ENCODE assay signal across 2 cellular contexts in the genomic region with DNA sequence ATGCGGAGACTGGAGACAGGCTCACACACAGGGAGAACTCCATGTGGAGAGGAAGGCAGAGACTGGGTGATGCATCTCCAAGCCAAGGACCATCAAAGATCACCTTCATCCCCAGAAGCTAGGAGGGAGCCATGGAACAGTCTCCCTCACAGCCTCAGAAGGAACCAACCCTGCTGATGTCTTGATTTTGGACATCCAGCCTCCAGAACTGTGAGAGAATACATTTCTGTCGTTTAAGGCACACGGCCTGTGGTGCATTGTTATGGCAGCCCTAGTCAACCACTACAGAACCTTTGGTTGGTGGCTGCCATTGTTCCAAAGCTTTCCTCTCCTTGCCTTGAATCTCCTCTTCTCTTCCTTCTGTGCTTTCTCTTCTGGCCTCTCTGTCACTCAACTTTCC.
TF ChIP-seq lines count a peak whose summit lies in the region.

No MANE protein-coding gene starts in this region.

TF ChIP-seq in IMR-90, 13 proteins besides CTCF, POLR2A, EP300 and RAD21:
- no peak for TF ChIP-seq CHD1 (IDR thresholded peaks at IDR 0.05; ENCODE audit: low read depth, low read length)
- TF ChIP-seq NFE2L2 (IDR thresholded peaks at IDR 0.05; ENCODE audit: low read depth, low read length) = no peak
- TF ChIP-seq, protein P1, sequence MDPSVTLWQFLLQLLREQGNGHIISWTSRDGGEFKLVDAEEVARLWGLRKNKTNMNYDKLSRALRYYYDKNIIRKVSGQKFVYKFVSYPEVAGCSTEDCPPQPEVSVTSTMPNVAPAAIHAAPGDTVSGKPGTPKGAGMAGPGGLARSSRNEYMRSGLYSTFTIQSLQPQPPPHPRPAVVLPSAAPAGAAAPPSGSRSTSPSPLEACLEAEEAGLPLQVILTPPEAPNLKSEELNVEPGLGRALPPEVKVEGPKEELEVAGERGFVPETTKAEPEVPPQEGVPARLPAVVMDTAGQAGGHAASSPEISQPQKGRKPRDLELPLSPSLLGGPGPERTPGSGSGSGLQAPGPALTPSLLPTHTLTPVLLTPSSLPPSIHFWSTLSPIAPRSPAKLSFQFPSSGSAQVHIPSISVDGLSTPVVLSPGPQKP (IDR thresholded peaks at IDR 0.05; ENCODE audit: borderline replicate concordance, low read depth, low read length) = no peak
- no peak for TF ChIP-seq MXI1 (IDR thresholded peaks at IDR 0.05; ENCODE audit: borderline replicate concordance, low read depth, low read length)
- no peak for TF ChIP-seq RFX5 (IDR thresholded peaks at IDR 0.05; ENCODE audit: low read depth, low read length)
- TF ChIP-seq BHLHE40 (IDR thresholded peaks at IDR 0.05; ENCODE audit: low read depth, low read length) = no peak
- no peak for TF ChIP-seq RCOR1 (IDR thresholded peaks at IDR 0.05; ENCODE audit: insufficient replicate concordance, low read length)
- no peak for TF ChIP-seq SMC3 (IDR thresholded peaks at IDR 0.05; ENCODE audit: low read depth, low read length)
- TF ChIP-seq, protein P2, sequence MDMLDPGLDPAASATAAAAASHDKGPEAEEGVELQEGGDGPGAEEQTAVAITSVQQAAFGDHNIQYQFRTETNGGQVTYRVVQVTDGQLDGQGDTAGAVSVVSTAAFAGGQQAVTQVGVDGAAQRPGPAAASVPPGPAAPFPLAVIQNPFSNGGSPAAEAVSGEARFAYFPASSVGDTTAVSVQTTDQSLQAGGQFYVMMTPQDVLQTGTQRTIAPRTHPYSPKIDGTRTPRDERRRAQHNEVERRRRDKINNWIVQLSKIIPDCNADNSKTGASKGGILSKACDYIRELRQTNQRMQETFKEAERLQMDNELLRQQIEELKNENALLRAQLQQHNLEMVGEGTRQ (IDR thresholded peaks at IDR 0.05; ENCODE audit: low read depth, low read length) = no peak
- TF ChIP-seq MAFK (IDR thresholded peaks at IDR 0.05; ENCODE audit: low read depth, low read length) = no peak
- no peak for TF ChIP-seq FOS (IDR thresholded peaks at IDR 0.05; ENCODE audit: low read depth, low read length)
- TF ChIP-seq CEBPB (IDR thresholded peaks at IDR 0.05; ENCODE audit: low read depth, low read length) = no peak
- TF ChIP-seq MAZ (IDR thresholded peaks at IDR 0.05; ENCODE audit: borderline replicate concordance, low read depth, low read length) = no peak

TF ChIP-seq in H1, 55 proteins besides CTCF, POLR2A, EP300 and RAD21:
- no peak for TF ChIP-seq KDM4A (IDR thresholded peaks at IDR 0.05; ENCODE audit: low read depth, low read length, severe bottlenecking)
- TF ChIP-seq BCL11A (IDR thresholded peaks at IDR 0.05; ENCODE audit: low read depth in 2 of 2, low read length in 2 of 2) = no peak
- TF ChIP-seq SRF (IDR thresholded peaks at IDR 0.05; ENCODE audit: low read depth, low read length) = no peak
